ENCODE assay signal across 19 cellular contexts in the genomic region with DNA sequence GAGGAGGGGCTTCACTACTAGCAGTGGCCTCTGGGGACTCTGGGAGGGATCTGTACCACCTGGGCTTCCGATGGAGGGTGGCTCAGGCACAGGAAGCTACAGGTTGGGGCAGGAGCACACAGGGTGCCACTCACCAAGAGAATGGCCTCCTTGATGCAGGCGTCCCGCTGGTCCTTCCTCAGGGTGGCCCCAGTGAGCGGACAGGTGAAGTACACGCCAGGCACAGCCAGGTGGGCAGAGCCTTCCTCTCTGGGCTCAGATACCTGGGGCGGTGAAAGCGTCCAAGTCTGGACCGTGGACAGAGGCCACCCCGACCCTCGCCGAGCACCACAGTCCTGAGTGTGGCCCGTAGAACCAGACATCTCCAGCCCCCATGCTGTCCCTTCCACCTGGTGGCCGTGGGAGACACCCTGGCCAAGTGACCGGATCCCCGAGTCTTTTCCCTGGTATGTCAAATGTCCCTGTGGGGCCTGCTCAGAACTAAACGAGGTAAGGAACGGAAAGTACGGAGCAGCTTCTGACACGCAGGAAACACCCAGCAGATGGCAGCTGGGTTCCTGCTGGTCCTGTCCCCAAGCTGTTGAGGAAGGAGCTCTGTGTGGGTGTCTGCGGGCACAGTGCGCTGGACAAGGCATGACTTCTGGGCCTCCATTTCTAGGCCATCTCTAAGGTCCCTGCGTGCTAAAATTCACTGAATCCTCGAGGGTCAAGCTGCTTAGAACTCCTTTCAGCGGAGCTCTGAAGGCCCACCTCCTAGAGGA.
"Had no signal": no experiment of that assay in that cellular context is flagged by ENCODE, and none has a peak within 500 bp of the region (broad histone marks: within the 10 kb centered on the region; RNA-seq: fewer than 3 reads in every experiment).

No MANE protein-coding gene starts in this region.

- H3K27ac Mint-ChIP-seq: activated naive CD8-positive, alpha-beta T cell treated with anti-CD3 and anti-CD28 coated beads, Interleukin-2, amount 10 ng/mL, durations not matched to agents 7 days and 5 days; activated T-cell treated with anti-CD3 and anti-CD28 coated beads, Interleukin-2, amount 50 U/mL, for 72 hours had no signal

- FAIRE-seq: endometrium had no signal

- DNase-seq: activated CD4-positive, alpha-beta T cell treated with anti-CD3 and anti-CD28 coated beads for 1 hour; activated CD4-positive, alpha-beta T cell treated with anti-CD3 and anti-CD28 coated beads, Interleukin-2, amount 50 U/mL, for 48 hours; activated naive CD8-positive, alpha-beta T cell treated with anti-CD3 and anti-CD28 coated beads, Interleukin-2, amount 10 ng/mL, durations not matched to agents 7 days and 5 days; activated T-cell treated with anti-CD3 and anti-CD28 coated beads, Interleukin-2, amount 50 U/mL, for 72 hours; aorta; dorsolateral prefrontal cortex; left colon; mucosa of descending colon; occipital lobe; psoas muscle; stimulated activated CD4-positive, alpha-beta T cell treated with anti-CD3 and anti-CD28 coated beads, Interleukin-2, amount 100 ng/mL, for 48 hours; stimulated activated CD8-positive, alpha-beta memory T cell treated with anti-CD3 and anti-CD28 coated beads, Interleukin-4, amount 100 ng/mL, for 48 hours; stimulated activated naive CD8-positive, alpha-beta T cell treated with anti-CD3 and anti-CD28 coated beads, Interleukin-15, amount 100 ng/mL, for 72 hours; testis; upper lobe of right lung had no signal

- H3K27me3 Mint-ChIP-seq: activated naive CD8-positive, alpha-beta T cell treated with anti-CD3 and anti-CD28 coated beads, Interleukin-2, amount 10 ng/mL, durations not matched to agents 7 days and 5 days; naive thymus-derived CD8-positive, alpha-beta T cell; stimulated activated naive CD8-positive, alpha-beta T cell treated with anti-CD3 and anti-CD28 coated beads, Interleukin-15, amount 100 ng/mL, for 72 hours had no signal

- H3K9me3 Mint-ChIP-seq: activated naive CD8-positive, alpha-beta T cell treated with anti-CD3 and anti-CD28 coated beads, Interleukin-2, amount 10 ng/mL, durations not matched to agents 7 days and 5 days; activated T-cell treated with anti-CD3 and anti-CD28 coated beads, Interleukin-2, amount 50 U/mL, for 72 hours; naive thymus-derived CD8-positive, alpha-beta T cell; stimulated activated naive CD8-positive, alpha-beta T cell treated with anti-CD3 and anti-CD28 coated beads, Interleukin-15, amount 100 ng/mL, for 72 hours had no signal

- H3K4me3 Mint-ChIP-seq: activated naive CD8-positive, alpha-beta T cell treated with anti-CD3 and anti-CD28 coated beads, Interleukin-2, amount 10 ng/mL, durations not matched to agents 7 days and 5 days; activated T-cell treated with anti-CD3 and anti-CD28 coated beads, Interleukin-2, amount 50 U/mL, for 72 hours; naive thymus-derived CD8-positive, alpha-beta T cell; stimulated activated naive CD8-positive, alpha-beta T cell treated with anti-CD3 and anti-CD28 coated beads, Interleukin-15, amount 100 ng/mL, for 72 hours had no signal

- H3K4me3 ChIP-seq: breast epithelium, dorsolateral prefrontal cortex, mucosa of descending colon, psoas muscle, testis, upper lobe of right lung had no signal

- H3K27me3 ChIP-seq: breast epithelium, dorsolateral prefrontal cortex, testis, upper lobe of right lung had no signal

- H3K9me3 ChIP-seq: breast epithelium, mucosa of descending colon, psoas muscle, testis, upper lobe of right lung had no signal

- ATAC-seq: activated T-cell treated with anti-CD3 and anti-CD28 coated beads, Interleukin-2, amount 50 U/mL, for 72 hours; esophagus mucosa; left colon; mucosa of descending colon; naive thymus-derived CD8-positive, alpha-beta T cell; psoas muscle; stimulated activated naive CD8-positive, alpha-beta T cell treated with anti-CD3 and anti-CD28 coated beads, Interleukin-15, amount 100 ng/mL, for 72 hours; upper lobe of right lung had no signal

- H3K27ac ChIP-seq: breast epithelium, psoas muscle, testis, upper lobe of right lung had no signal
